ENCODE assay signal across 20 cellular contexts in the genomic region with DNA sequence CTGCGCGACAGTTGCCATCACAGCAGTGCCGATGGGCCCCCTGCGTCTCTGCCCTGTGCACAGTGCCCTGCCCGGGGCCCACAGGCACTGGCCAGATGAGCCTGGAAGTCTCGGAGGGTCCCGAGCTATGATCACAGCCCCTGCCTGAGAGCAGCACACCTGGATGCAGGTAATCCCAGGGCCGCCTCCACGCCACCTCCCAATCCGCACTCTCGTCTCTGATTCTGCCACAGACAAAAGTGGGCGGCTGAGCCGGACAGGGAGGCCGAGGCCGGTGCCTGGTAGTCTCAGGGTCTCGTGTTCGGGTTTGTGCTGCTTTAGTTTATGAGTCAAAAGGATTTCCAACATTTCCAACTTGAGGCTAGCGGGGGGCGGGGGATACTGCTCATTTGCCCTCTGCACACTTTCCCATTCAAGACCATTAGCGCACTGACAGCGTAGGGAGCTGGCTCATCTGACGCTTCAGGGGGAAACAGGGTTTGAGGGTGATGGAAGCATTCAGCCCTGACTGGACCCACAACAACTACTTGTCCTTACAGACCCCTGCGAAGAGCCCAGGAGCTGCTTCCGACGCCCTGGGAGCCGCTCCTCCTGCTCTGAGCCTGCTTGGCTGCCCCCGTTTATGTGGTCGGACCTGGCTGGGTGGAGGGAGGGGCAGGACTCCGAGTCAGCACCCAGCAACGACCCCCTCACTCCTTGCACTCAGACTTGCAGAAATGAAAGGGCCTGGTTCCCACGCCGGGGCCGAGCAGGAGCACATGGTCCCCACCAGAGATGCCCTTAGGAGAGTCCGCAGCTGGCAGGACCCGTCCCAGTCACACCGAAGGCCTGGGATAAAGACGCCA. TPM values are rescaled to one million over a fixed set of nuclear protein-coding genes. Genes with fewer than 3 reads are reported as not detected.
A peak's percentile ranks its signal among the peaks of the same experiment; 100 is the strongest.
DNase-seq lines count a peak whose midpoint lies in the region; ATAC-seq, FAIRE-seq and TF ChIP-seq lines count a peak whose summit lies in the region.
"Had no signal": no experiment of that assay in that cellular context is flagged by ENCODE, and none has a peak within 500 bp of the region (broad histone marks: within the 10 kb centered on the region; RNA-seq: fewer than 3 reads in every experiment).

No MANE protein-coding gene starts in this region.

- H3K27me3 Mint-ChIP-seq in glutamatergic neuron (ENCODE audit: unreplicated experiment), result peaks cover 2% of the 10 kb centered on the region

- WGBS in heart left ventricle, 4 donors, result 80 to 87% (median 84%) methylated on average over 30 to 37 of the region's 37 CpGs
- 74 to 88% (median 87%) methylated on average over 21 to 37 of the region's 37 CpGs for WGBS in spleen, 5 donors

- H3K36me3 ChIP-seq in heart left ventricle (no peaks in the 10 kb centered on the region), mucosa of descending colon (ENCODE audit: low read depth) (no peaks in the 10 kb centered on the region), spleen (no peaks in the 10 kb centered on the region)
- H3K36me3 ChIP-seq: BLaER1, SJCRH30 had no signal

- H3K27ac ChIP-seq in heart left ventricle (no peak overlapping the region), spleen (no peak overlapping the region)
- H3K27ac ChIP-seq: KMS-11, SJCRH30 had no signal

- peaks cover 0 to 4% (median 0%) of the 10 kb centered on the region in 12 donors for H3K4me1 ChIP-seq in heart left ventricle
- no peaks in the 10 kb centered on the region for H3K4me1 ChIP-seq in mucosa of descending colon (ENCODE audit: low read depth)
- no peaks in the 10 kb centered on the region for H3K4me1 ChIP-seq in spleen
- H3K4me1 ChIP-seq: SJCRH30 had no signal

- DNase-seq in heart left ventricle (peak in 3 of 5 donors; percentile 9 to 44 (median 14)), cardiac septum (ENCODE audit: low spot score) (no peak), glutamatergic neuron (peak; percentile 8), mucosa of descending colon (peak in 2 of 3 donors; percentile 19 to 28), spleen (peak; percentile 70), NCI-H82 treated with DMSO at 0.1 percent for 48 hours (lab: John Stamatoyannopoulos, UW; ENCODE audit: unreplicated experiment) (no peak), HTR-8/SVneo (ENCODE audit: insufficient read length, low spot score) (no peak), CD1c-positive myeloid dendritic cell (ENCODE audit: extremely low spot score) (no peak)
- DNase-seq: MV-4-11, NCI-H187, NCI-H2107, NCI-H2227 treated with DMSO at 0.1 percent for 48 hours, NCI-H524, NCI-H82, PC-3, SJCRH30 had no signal

- TF ChIP-seq POLR2A in heart left ventricle (IDR thresholded peaks at IDR 0.05), result no peak
- TF ChIP-seq POLR2A in spleen (IDR thresholded peaks at IDR 0.05), result no peak

- H3K9me3 ChIP-seq in heart left ventricle, result no peaks in the 10 kb centered on the region
- H3K9me3 ChIP-seq in mucosa of descending colon, result no peaks in the 10 kb centered on the region
- no peaks in the 10 kb centered on the region for H3K9me3 ChIP-seq in spleen
- H3K9me3 ChIP-seq: BLaER1, SJCRH30 had no signal

- no peak overlapping the region for H3K27ac Mint-ChIP-seq in glutamatergic neuron (ENCODE audit: unreplicated experiment)
- H3K27ac Mint-ChIP-seq: CD8-positive, alpha-beta memory T cell had no signal

- H3K4me1 Mint-ChIP-seq in glutamatergic neuron (ENCODE audit: low read depth, unreplicated experiment), result no peaks in the 10 kb centered on the region

- H3K9me3 Mint-ChIP-seq in glutamatergic neuron (ENCODE audit: unreplicated experiment), result peaks cover 2% of the 10 kb centered on the region
- H3K9me3 Mint-ChIP-seq: CD8-positive, alpha-beta memory T cell had no signal

- TF ChIP-seq CTCF in heart left ventricle (IDR thresholded peaks at IDR 0.05) (no peak), glutamatergic neuron (IDR thresholded peaks at IDR 0.05; ENCODE audit: partially characterized antibody, unreplicated experiment) (no peak), mucosa of descending colon (IDR thresholded peaks at IDR 0.05) (no peak), spleen (IDR thresholded peaks at IDR 0.05 in 8 of 11, conservative IDR thresholded peaks at IDR 0.05 in 3 of 11) (no peak)

- no peaks in the 10 kb centered on the region for H3K36me3 Mint-ChIP-seq in glutamatergic neuron (ENCODE audit: unreplicated experiment)
- H3K36me3 Mint-ChIP-seq: CD8-positive, alpha-beta memory T cell had no signal

- no peak overlapping the region for H3K4me3 ChIP-seq in heart left ventricle
- no peak overlapping the region for H3K4me3 ChIP-seq in mucosa of descending colon
- H3K4me3 ChIP-seq in spleen, result no peak overlapping the region
- H3K4me3 ChIP-seq: BLaER1, SJCRH30 had no signal

- H3K27me3 ChIP-seq in heart left ventricle (peaks cover 7 to 74% (median 13%) of the 10 kb centered on the region in 9 donors), spleen (replicated peaks in 1 of 7) (peaks cover 0 to 95% (median 24%) of the 10 kb centered on the region in 7 donors)
- H3K27me3 ChIP-seq: BLaER1 had no signal

- H3K4me3 Mint-ChIP-seq in glutamatergic neuron (ENCODE audit: unreplicated experiment), result no peak overlapping the region
- H3K4me3 Mint-ChIP-seq: CD8-positive, alpha-beta memory T cell had no signal

- no peak for FAIRE-seq in HTR-8/SVneo (lab: Jason Lieb, UNC)
- FAIRE-seq: H54 had no signal

- intact Hi-C loops in heart left ventricle (cut with DNase I) (no loop called here), cardiac septum (cut with DNase I) (loop anchor here (10.0 kb wide), 1 partner anchor 369 kb away; no protein-coding TSS in a partner anchor), mucosa of descending colon (cut with DNase I, micrococcal nuclease) (no loop called here), spleen (cut with DNase I; ENCODE audit: low total_unique reads) (no loop called here)

- ATAC-seq in heart left ventricle (no peak), mucosa of descending colon (no peak)
- ATAC-seq: PC-3 had no signal

RNA-seq across cellular contexts. Expression of a gene that starts 1.8 kb away (rescaled TPM):
- total RNA-seq in heart left ventricle, result under 1 TPM in 8 of 9 donors, not detected in 1; 0.19 to 0.67 (median 0.52) TPM
- polyA plus RNA-seq in heart left ventricle, result under 1 TPM; 0.06 to 0.30 TPM
- 0.35 TPM for total RNA-seq in cardiac septum
- 0.74 TPM for total RNA-seq in glutamatergic neuron (ENCODE audit: unreplicated experiment)
- total RNA-seq in mucosa of descending colon, result 1 to 10 TPM in 1 of 3 donors, under 1 TPM in 2; 0.43 to 1.1 (median 0.61) TPM
- total RNA-seq in spleen, result 1 to 10 TPM in 6 of 7 donors, under 1 TPM in 1; 0.64 to 2.8 (median 1.8) TPM
- under 1 TPM; 0.09 to 0.51 (median 0.13) TPM for polyA plus RNA-seq in spleen

Comparison
In these comparisons a context has a peak if more than half of its experiments do, and no peak if none do; other contexts are left out.
1. DNase-seq: peak in heart left ventricle (3 of 5), glutamatergic neuron (single experiment), mucosa of descending colon (2 of 3) and spleen (single experiment); none in cardiac septum (single experiment), NCI-H82 treated with DMSO at 0.1 percent for 48 hours (single experiment), HTR-8/SVneo (single experiment) and CD1c-positive myeloid dendritic cell (single experiment).